Comparison of ENCODE assay signal across 2 cellular contexts in the genomic region with DNA sequence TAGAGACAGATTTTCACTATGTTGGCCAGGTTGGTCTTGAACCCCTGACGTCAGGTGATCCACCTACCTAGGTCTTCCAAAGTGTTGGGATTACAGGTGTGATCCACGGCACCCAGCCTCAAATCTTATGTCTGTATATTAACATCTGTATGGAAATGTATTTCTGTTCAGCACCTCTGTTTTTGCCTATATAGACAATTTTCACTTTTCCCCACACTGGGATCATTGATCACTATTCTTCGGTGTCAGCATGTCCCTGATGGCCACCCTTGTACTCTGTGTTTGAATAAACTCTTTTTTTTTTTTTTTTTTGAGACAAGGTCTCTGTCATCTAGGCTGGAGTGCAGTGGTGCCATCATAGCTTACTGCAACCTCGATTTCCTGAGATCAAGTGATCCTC.
TF ChIP-seq lines count a peak whose summit lies in the region.

No MANE protein-coding gene starts in this region.

TF ChIP-seq in HepG2, 621 proteins besides CTCF, POLR2A, EP300 and RAD21:
- TF ChIP-seq HMG20A (CRISPR knock-in tag; IDR thresholded peaks at IDR 0.05; ENCODE audit: borderline replicate concordance): no peak
- no peak for TF ChIP-seq MXI1 (IDR thresholded peaks at IDR 0.05; ENCODE audit: borderline replicate concordance, low read depth, low read length)
- peak; percentile 82 for TF ChIP-seq MAFF (IDR thresholded peaks at IDR 0.05; ENCODE audit: low read depth, low read length)
- no peak for TF ChIP-seq NR2F1 (CRISPR knock-in tag; IDR thresholded peaks at IDR 0.05)
- TF ChIP-seq MAFK (conservative IDR thresholded peaks at IDR 0.05 in 1 of 2, IDR thresholded peaks at IDR 0.05 in 1 of 2; ENCODE audit: low read length in 2 of 2): peak; percentile 82 to 87
- TF ChIP-seq ZNF468 (CRISPR knock-in tag; IDR thresholded peaks at IDR 0.05): no peak
- TF ChIP-seq ZNF382 (CRISPR knock-in tag; IDR thresholded peaks at IDR 0.05; ENCODE audit: borderline replicate concordance): no peak
- no peak for TF ChIP-seq ADNP (CRISPR knock-in tag; IDR thresholded peaks at IDR 0.05)
- no peak for TF ChIP-seq SALL1 (CRISPR knock-in tag; IDR thresholded peaks at IDR 0.05)
- no peak for TF ChIP-seq NFATC3 (CRISPR knock-in tag; IDR thresholded peaks at IDR 0.05)

TF ChIP-seq in K562, 482 proteins besides CTCF, POLR2A, EP300 and RAD21:
- TF ChIP-seq C11orf30 (IDR thresholded peaks at IDR 0.05; ENCODE audit: low read depth) (peak; percentile 47; the same call in 1 of the 2 replicates), ZNF316 (IDR thresholded peaks at IDR 0.05) (peak; percentile 51)
- TF ChIP-seq, protein P1, sequence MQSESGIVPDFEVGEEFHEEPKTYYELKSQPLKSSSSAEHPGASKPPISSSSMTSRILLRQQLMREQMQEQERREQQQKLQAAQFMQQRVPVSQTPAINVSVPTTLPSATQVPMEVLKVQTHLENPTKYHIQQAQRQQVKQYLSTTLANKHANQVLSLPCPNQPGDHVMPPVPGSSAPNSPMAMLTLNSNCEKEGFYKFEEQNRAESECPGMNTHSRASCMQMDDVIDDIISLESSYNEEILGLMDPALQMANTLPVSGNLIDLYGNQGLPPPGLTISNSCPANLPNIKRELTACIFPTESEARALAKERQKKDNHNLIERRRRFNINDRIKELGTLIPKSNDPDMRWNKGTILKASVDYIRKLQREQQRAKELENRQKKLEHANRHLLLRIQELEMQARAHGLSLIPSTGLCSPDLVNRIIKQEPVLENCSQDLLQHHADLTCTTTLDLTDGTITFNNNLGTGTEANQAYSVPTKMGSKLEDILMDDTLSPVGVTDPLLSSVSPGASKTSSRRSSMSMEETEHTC (IDR thresholded peaks at IDR 0.05): no peak
TF ChIP-seq in K562: peak in this region for 2.
